Comparison of ENCODE assay signal across 11 cellular contexts in the genomic region with DNA sequence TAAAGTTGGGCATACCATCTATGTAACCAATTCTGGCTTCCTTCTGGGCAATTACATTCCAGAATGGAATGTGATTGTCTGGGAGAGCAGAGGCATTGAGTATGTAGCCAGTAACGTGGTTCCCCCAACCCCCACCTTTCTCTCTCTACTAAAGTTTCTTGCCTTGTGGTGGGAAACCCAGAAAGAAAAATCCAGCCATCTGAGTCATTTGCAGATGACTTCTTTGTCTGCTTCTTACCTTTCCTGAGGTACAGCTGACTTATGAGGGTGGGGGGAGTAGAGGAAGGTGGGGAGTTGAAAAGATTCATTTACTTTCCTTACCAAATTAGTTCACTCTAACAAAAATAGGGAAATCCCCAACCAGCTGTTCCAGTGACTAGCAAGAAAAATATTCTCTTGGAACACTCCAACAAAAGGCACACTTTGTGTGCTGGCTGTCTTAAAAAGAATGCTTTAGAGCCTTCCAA.
A peak's percentile ranks its signal among the peaks of the same experiment; 100 is the strongest.
DNase-seq lines count a peak whose midpoint lies in the region; ATAC-seq and TF ChIP-seq lines count a peak whose summit lies in the region.
"Had no signal": no experiment of that assay in that cellular context is flagged by ENCODE, and none has a peak within 500 bp of the region (broad histone marks: within the 10 kb centered on the region; RNA-seq: fewer than 3 reads in every experiment).

No MANE protein-coding gene starts in this region.

- H3K4me3 Mint-ChIP-seq in progenitor cell of endocrine pancreas (ENCODE audit: low read depth) = no peak overlapping the region
- H3K4me3 Mint-ChIP-seq: activated naive CD4-positive, alpha-beta T cell treated with anti-CD3 and anti-CD28 coated beads, Interleukin-2, amount 50 U/mL, for 24 hours had no signal

- H3K4me3 ChIP-seq in SK-N-SH (ENCODE audit: low read depth in 2 of 2, low read length in 1 of 2) (no peak overlapping the region), fibroblast of pulmonary artery (replicated peaks; ENCODE audit: low read depth, low read length) (no peak overlapping the region), trophoblast cell (ENCODE audit: low read depth, low read length) (no peak overlapping the region)
- H3K4me3 ChIP-seq: upper lobe of left lung had no signal

- peak overlapping the region; percentile 100 for H2BK5ac ChIP-seq in trophoblast cell (ENCODE audit: low read depth, low read length, poor library complexity)

- no peak overlapping the region for H4K91ac ChIP-seq in trophoblast cell (ENCODE audit: low read depth, low read length)

- H2BK12ac ChIP-seq in trophoblast cell (ENCODE audit: low read length) = no peak overlapping the region

- peaks cover 2% of the 10 kb centered on the region; the same call in 1 of the 2 replicates for H3K79me2 ChIP-seq in SK-N-SH (ENCODE audit: insufficient read depth)
- H3K79me2 ChIP-seq in trophoblast cell (ENCODE audit: control insufficient read depth, insufficient read depth, low read length, poor library complexity) = peaks cover 4% of the 10 kb centered on the region

- DNase-seq in GM04503 (ENCODE audit: low read depth) (peak; percentile 74), SK-N-SH (no peak), fibroblast of pulmonary artery (ENCODE audit: low read depth) (peak; percentile 85), trophoblast cell (peak; percentile 26 to 64), NOMO-1 treated with DMSO at 0.1 percent for 48 hours (lab: John Stamatoyannopoulos, UW; ENCODE audit: unreplicated experiment) (no peak), progenitor cell of endocrine pancreas (ENCODE audit: low spot score, unreplicated experiment) (no peak), GM19240 (ENCODE audit: insufficient read length, low spot score) (no peak)
- DNase-seq: upper lobe of left lung had no signal

- H3K36me3 Mint-ChIP-seq in progenitor cell of endocrine pancreas (ENCODE audit: insufficient read depth) = no peaks in the 10 kb centered on the region
- H3K36me3 Mint-ChIP-seq: activated naive CD4-positive, alpha-beta T cell treated with anti-CD3 and anti-CD28 coated beads, Interleukin-2, amount 50 U/mL, for 24 hours had no signal

- peak in 1 of 2 experiments; percentile 90; a peak in 3 of 4 replicates for TF ChIP-seq EP300 in SK-N-SH (IDR thresholded peaks at IDR 0.05; ENCODE audit: borderline replicate concordance in 1 of 2, low read depth in 1 of 2, low read length in 1 of 2)

- peaks cover 16% of the 10 kb centered on the region for H3K79me1 ChIP-seq in trophoblast cell (ENCODE audit: low read length)

- H3K9ac ChIP-seq in SK-N-SH = peak overlapping the region; percentile 60
- H3K9ac ChIP-seq in trophoblast cell (ENCODE audit: low read length) = no peak overlapping the region

- TF ChIP-seq CTCF in SK-N-SH (IDR thresholded peaks at IDR 0.05) (no peak), fibroblast of pulmonary artery (IDR thresholded peaks at IDR 0.05; ENCODE audit: low read length, missing control alignments) (no peak), progenitor cell of endocrine pancreas (IDR thresholded peaks at IDR 0.05; ENCODE audit: unreplicated experiment) (no peak)

- no peak for TF ChIP-seq RAD21 in SK-N-SH (IDR thresholded peaks at IDR 0.05; ENCODE audit: low read length)

- peaks cover 2% of the 10 kb centered on the region for H3K4me1 Mint-ChIP-seq in progenitor cell of endocrine pancreas (ENCODE audit: low read depth)
- H3K4me1 Mint-ChIP-seq: activated naive CD4-positive, alpha-beta T cell treated with anti-CD3 and anti-CD28 coated beads, Interleukin-2, amount 50 U/mL, for 24 hours had no signal

- H2BK120ac ChIP-seq in trophoblast cell (ENCODE audit: insufficient read depth, low read length, poor library complexity) = peak overlapping the region; percentile 100

- no peak overlapping the region for H3K14ac ChIP-seq in trophoblast cell (ENCODE audit: low read length)

- POLR2A ChIA-PET in SK-N-SH (lab: Yijun Ruan, JAX) = no interaction called here

- H3K27ac Mint-ChIP-seq in progenitor cell of endocrine pancreas = no peak overlapping the region
- H3K27ac Mint-ChIP-seq: activated naive CD4-positive, alpha-beta T cell treated with anti-CD3 and anti-CD28 coated beads, Interleukin-2, amount 50 U/mL, for 24 hours had no signal

- peak overlapping the region; percentile 32; the same call in 1 of the 2 replicates for H3K4me2 ChIP-seq in SK-N-SH
- peak overlapping the region; percentile 19 for H3K4me2 ChIP-seq in trophoblast cell (ENCODE audit: low read length)

- H3K36me3 ChIP-seq in SK-N-SH (replicated peaks in 1 of 2; ENCODE audit: control insufficient read depth in 1 of 2, insufficient read depth in 2 of 2, low read length in 1 of 2) (no peaks in the 10 kb centered on the region), trophoblast cell (ENCODE audit: control insufficient read depth in 1 of 2, insufficient read depth in 2 of 2, low read length in 2 of 2) (no peaks in the 10 kb centered on the region)
- H3K36me3 ChIP-seq: upper lobe of left lung had no signal

- H3K27me3 ChIP-seq in SK-N-SH (ENCODE audit: insufficient read depth) = no peaks in the 10 kb centered on the region
- no peaks in the 10 kb centered on the region for H3K27me3 ChIP-seq in trophoblast cell (ENCODE audit: insufficient read depth, low read length)
- H3K27me3 ChIP-seq: upper lobe of left lung had no signal

- H3K4ac ChIP-seq in trophoblast cell (ENCODE audit: low read depth, low read length) = no peak overlapping the region

- ATAC-seq in GM18858 (IDR thresholded peaks at IDR 0.05; ENCODE audit: unreplicated experiment) = no peak

- H3K9me2 ChIP-seq in SK-N-SH = no peaks in the 10 kb centered on the region

- WGBS in SK-N-SH (ENCODE audit: low lambda C conversion rate) = 6% methylated on average over 1 of the region's 1 CpG
- no CpG with 5 or more reads among the region's 1 CpG for WGBS in trophoblast cell (ENCODE audit: extremely low coverage, insufficient coverage, insufficient read length)

- H3K9me3 Mint-ChIP-seq in progenitor cell of endocrine pancreas (ENCODE audit: low read depth) = peaks cover 15% of the 10 kb centered on the region

- peak overlapping the region; percentile 83 to 99; a peak in 3 of 4 replicates for H3K27ac ChIP-seq in SK-N-SH (ENCODE audit: low read depth in 2 of 2, low read length in 1 of 2)
- peak overlapping the region; percentile 98 for H3K27ac ChIP-seq in trophoblast cell (ENCODE audit: low read depth, low read length)
- H3K27ac ChIP-seq: upper lobe of left lung, VCaP had no signal

- no peak overlapping the region for H4K12ac ChIP-seq in trophoblast cell (ENCODE audit: low read depth, low read length)

- H3K23ac ChIP-seq in trophoblast cell (ENCODE audit: low read length) = no peak overlapping the region

- H3F3A ChIP-seq in SK-N-SH (replicated peaks; ENCODE audit: insufficient read depth) = peaks cover 42% of the 10 kb centered on the region

- H3K18ac ChIP-seq in trophoblast cell (ENCODE audit: low read length) = no peak overlapping the region

- CTCF ChIA-PET in SK-N-SH (lab: Yijun Ruan, JAX) = interaction anchor here (1.7 kb wide), 1 partner anchor 12 kb away, joined by 5 read pairs; no protein-coding TSS in a partner anchor

- H2AFZ ChIP-seq in SK-N-SH (ENCODE audit: low read depth) = no peak overlapping the region
- no peak overlapping the region for H2AFZ ChIP-seq in trophoblast cell (ENCODE audit: insufficient read depth, low read length, poor library complexity)

- no peak overlapping the region for H2AK5ac ChIP-seq in trophoblast cell (ENCODE audit: low read length)

- peaks cover 2 to 18% of the 10 kb centered on the region in 2 experiments for H3K4me1 ChIP-seq in SK-N-SH (ENCODE audit: control insufficient read depth in 1 of 2, insufficient read depth in 2 of 2, low read depth in 1 of 2, low read length in 1 of 2)
- peaks cover 5 to 11% of the 10 kb centered on the region in 2 experiments for H3K4me1 ChIP-seq in trophoblast cell (ENCODE audit: control insufficient read depth in 1 of 2, insufficient read depth in 2 of 2, low read length in 2 of 2)
- H3K4me1 ChIP-seq: upper lobe of left lung had no signal

- no peaks in the 10 kb centered on the region for H4K20me1 ChIP-seq in SK-N-SH (ENCODE audit: insufficient read depth)

- H3K9me3 ChIP-seq in SK-N-SH (no peaks in the 10 kb centered on the region), trophoblast cell (ENCODE audit: insufficient read depth, low read depth, low read length) (no peaks in the 10 kb centered on the region)
- H3K9me3 ChIP-seq: upper lobe of left lung had no signal

- no peaks in the 10 kb centered on the region for H3K27me3 Mint-ChIP-seq in progenitor cell of endocrine pancreas

- no peak overlapping the region for H4K8ac ChIP-seq in trophoblast cell (ENCODE audit: low read depth, low read length)

TF ChIP-seq in SK-N-SH, 30 proteins besides CTCF, POLR2A, EP300 and RAD21 (continues in another document):
- TF ChIP-seq CHD2 (IDR thresholded peaks at IDR 0.05; ENCODE audit: low read length, partially characterized antibody) (no peak), GATA2 (CRISPR knock-in tag; IDR thresholded peaks at IDR 0.05) (no peak), RFX5 (IDR thresholded peaks at IDR 0.05; ENCODE audit: low read length) (no peak), POLR2AphosphoS5 (IDR thresholded peaks at IDR 0.05; ENCODE audit: low read depth, low read length) (0 out of 2 replicates have a peak, but pooled peaks have one; percentile 40), JUND (IDR thresholded peaks at IDR 0.05) (peak; percentile 81), ELF1 (IDR thresholded peaks at IDR 0.05) (0 out of 2 replicates have a peak, but pooled peaks have one; percentile 24), SIN3A (IDR thresholded peaks at IDR 0.05; ENCODE audit: borderline replicate concordance, low read depth, low read length) (0 out of 2 replicates have a peak, but pooled peaks have one; percentile 30), NFIC (IDR thresholded peaks at IDR 0.05; ENCODE audit: borderline replicate concordance) (peak; percentile 88), PBX3 (IDR thresholded peaks at IDR 0.05) (peak; percentile 67), GABPA (IDR thresholded peaks at IDR 0.05; ENCODE audit: low read depth) (no peak), TCF12 (IDR thresholded peaks at IDR 0.05) (peak; percentile 95), FOXM1 (IDR thresholded peaks at IDR 0.05; ENCODE audit: low read depth) (no peak)
- TF ChIP-seq, protein P1, sequence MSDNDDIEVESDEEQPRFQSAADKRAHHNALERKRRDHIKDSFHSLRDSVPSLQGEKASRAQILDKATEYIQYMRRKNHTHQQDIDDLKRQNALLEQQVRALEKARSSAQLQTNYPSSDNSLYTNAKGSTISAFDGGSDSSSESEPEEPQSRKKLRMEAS (IDR thresholded peaks at IDR 0.05; ENCODE audit: low read depth) = peak; percentile 68; the same call in 1 of the 2 replicates

Comparison
In these comparisons a context has a peak if more than half of its experiments do, and no peak if none do; other contexts are left out.
1. DNase-seq: peak in GM04503 (single experiment), fibroblast of pulmonary artery (single experiment) and trophoblast cell (2 of 2); none in SK-N-SH (single experiment), NOMO-1 treated with DMSO at 0.1 percent for 48 hours (single experiment), progenitor cell of endocrine pancreas (single experiment) and GM19240 (single experiment).